ENCODE assay signal across 11 cellular contexts in genomic region chr22:44753189-44754042, GRCh38. TPM values are rescaled to one million over a fixed set of nuclear protein-coding genes. Genes with fewer than 3 reads are reported as not detected.
DNase-seq lines count a peak whose midpoint lies in the region; ATAC-seq and TF ChIP-seq lines count a peak whose summit lies in the region.
"Had no signal": no experiment of that assay in that cellular context is flagged by ENCODE, and none has a peak within 500 bp of the region (broad histone marks: within the 10 kb centered on the region; RNA-seq: fewer than 3 reads in every experiment).

No MANE protein-coding gene starts in this region.

- H3K56ac ChIP-seq in IMR-90 (ENCODE audit: extremely low read depth, insufficient read depth, low read length) = no peak overlapping the region

- no peak overlapping the region for H3K23ac ChIP-seq in IMR-90 (ENCODE audit: low read depth, low read length)

- H4K91ac ChIP-seq in IMR-90 (ENCODE audit: insufficient read depth, low read depth, low read length) = no peak overlapping the region

- TF ChIP-seq POLR2A in IMR-90 (IDR thresholded peaks at IDR 0.05; ENCODE audit: low read depth, low read length) = no peak

- 34% methylated on average over 3 of the region's 29 CpGs; no CpG with 5 or more reads in 1 of the 2 experiments for WGBS in IMR-90 (ENCODE audit: extremely low coverage in 2 of 2, insufficient read length in 1 of 2), 2 experiments
- WGBS in ectodermal cell, 2 experiments = 49 to 53% methylated on average over 29 of the region's 29 CpGs

- no peaks in the 10 kb centered on the region for H3K36me3 Mint-ChIP-seq in mesothelial cell of epicardium
- H3K36me3 Mint-ChIP-seq: activated CD8-positive, alpha-beta memory T cell treated with anti-CD3 and anti-CD28 coated beads, Interleukin-2, amount 10 ng/mL, durations not matched to agents 7 days and 5 days had no signal

- peak overlapping the region; percentile 83 for H3K4me3 Mint-ChIP-seq in mesothelial cell of epicardium
- H3K4me3 Mint-ChIP-seq: activated CD8-positive, alpha-beta memory T cell treated with anti-CD3 and anti-CD28 coated beads, Interleukin-2, amount 10 ng/mL, durations not matched to agents 7 days and 5 days had no signal

- no peak overlapping the region for H3K4ac ChIP-seq in IMR-90 (ENCODE audit: low read depth, low read length)

- no peaks in the 10 kb centered on the region for H3K27me3 Mint-ChIP-seq in mesothelial cell of epicardium (ENCODE audit: low read depth)

- H3K14ac ChIP-seq in IMR-90 (replicated peaks; ENCODE audit: low read depth, low read length) = no peak overlapping the region

- no peak overlapping the region for H2AK5ac ChIP-seq in IMR-90 (ENCODE audit: low read depth, low read length)

- H3K27ac Mint-ChIP-seq in mesothelial cell of epicardium = peak overlapping the region; percentile 100
- H3K27ac Mint-ChIP-seq: activated CD8-positive, alpha-beta memory T cell treated with anti-CD3 and anti-CD28 coated beads, Interleukin-2, amount 10 ng/mL, durations not matched to agents 7 days and 5 days had no signal

- no peak overlapping the region for H2BK20ac ChIP-seq in IMR-90 (ENCODE audit: low read depth, low read length)

- no peak overlapping the region for H2BK120ac ChIP-seq in IMR-90 (ENCODE audit: low read depth, low read length)

- no peak overlapping the region; the same call in 1 of the 2 replicates for H3K4me2 ChIP-seq in IMR-90 (ENCODE audit: low read depth, low read length)

- no peak overlapping the region for H2AFZ ChIP-seq in IMR-90 (replicated peaks; ENCODE audit: low read length, poor library complexity)

- peak overlapping the region; percentile 60 for H2AK9ac ChIP-seq in IMR-90 (replicated peaks; ENCODE audit: low read depth, low read length, poor library complexity)

- CTCF ChIA-PET in AG04449 (lab: Yijun Ruan, JAX) (interaction anchor here (0.9 to 1.6 kb wide), 3 partner anchors 17 to 69 kb away, joined by 3 to 7 read pairs (median 5); no protein-coding TSS in a partner anchor), IMR-90 (lab: Yijun Ruan, JAX) (no interaction called here)

- intact Hi-C loops in IMR-90 (cut with micrococcal nuclease) = no loop called here

- H3K9me3 ChIP-seq in IMR-90 (ENCODE audit: control insufficient read depth, insufficient read depth, low read length) (no peaks in the 10 kb centered on the region), ectodermal cell (ENCODE audit: control insufficient read depth, low read length) (no peaks in the 10 kb centered on the region)

- POLR2A ChIA-PET in AG04449 (lab: Yijun Ruan, JAX) (no interaction called here), IMR-90 (lab: Charles Lee; ENCODE audit: unreplicated experiment) (no interaction called here)

- no peaks in the 10 kb centered on the region for H3K9me3 Mint-ChIP-seq in mesothelial cell of epicardium

- H3K4me3 ChIP-seq in AG04449 (ENCODE audit: low read depth, low read length) (no peak overlapping the region), IMR-90 (ENCODE audit: insufficient read depth, low read depth, low read length) (no peak overlapping the region), ectodermal cell (ENCODE audit: insufficient read depth, low read depth, low read length) (peak overlapping the region; percentile 41)

- H3K27me3 ChIP-seq in IMR-90 (ENCODE audit: control insufficient read depth, insufficient read depth, low read length) = peaks cover 12% of the 10 kb centered on the region; the same call in 1 of the 2 replicates
- H3K27me3 ChIP-seq in ectodermal cell (ENCODE audit: control insufficient read depth, insufficient read depth, low read length, poor library complexity, severe bottlenecking) = peaks cover 30% of the 10 kb centered on the region

- no peak overlapping the region for H4K5ac ChIP-seq in IMR-90 (ENCODE audit: low read depth, low read length)

- TF ChIP-seq RAD21 in IMR-90 (IDR thresholded peaks at IDR 0.05; ENCODE audit: low read length) = no peak

- no TSS peak for BruUV-seq in IMR-90 (replicated peaks; lab: Mats Ljungman, UMichigan)

- no peaks in the 10 kb centered on the region for H3K9me1 ChIP-seq in IMR-90 (ENCODE audit: insufficient read depth, low read length)

- no peaks in the 10 kb centered on the region for H3K79me1 ChIP-seq in IMR-90 (ENCODE audit: low read depth in 1 of 2, low read length in 2 of 2)

- H2BK15ac ChIP-seq in IMR-90 (ENCODE audit: low read depth, low read length) = no peak overlapping the region

- no peak overlapping the region for H3K9ac ChIP-seq in IMR-90 (ENCODE audit: low read depth, low read length)

- H3K4me1 Mint-ChIP-seq in mesothelial cell of epicardium = peaks cover 51% of the 10 kb centered on the region
- H3K4me1 Mint-ChIP-seq: activated CD8-positive, alpha-beta memory T cell treated with anti-CD3 and anti-CD28 coated beads, Interleukin-2, amount 10 ng/mL, durations not matched to agents 7 days and 5 days had no signal

- H3K4me1 ChIP-seq in IMR-90 (ENCODE audit: control insufficient read depth, insufficient read depth, low read length) (peaks cover 7% of the 10 kb centered on the region; the same call in 1 of the 2 replicates), ectodermal cell (ENCODE audit: control insufficient read depth, insufficient read depth, low read length) (peaks cover 16% of the 10 kb centered on the region)

- H3K27ac ChIP-seq in IMR-90 (ENCODE audit: insufficient read depth, low read length) = no peak overlapping the region
- no peak overlapping the region for H3K27ac ChIP-seq in ectodermal cell (ENCODE audit: insufficient read depth, low read depth, low read length, poor library complexity, severe bottlenecking)

- ATAC-seq in IMR-90 (ENCODE audit: low read depth) = peak; percentile 28

- dilution Hi-C loops in IMR-90 (cut with HindIII; ENCODE audit: low sequenced_read_pairs, unreplicated experiment) = no loop called here

- TF ChIP-seq CTCF in AG04449 (IDR thresholded peaks at IDR 0.05; ENCODE audit: insufficient read depth, low read length, missing control alignments) (no peak), IMR-90 (conservative IDR thresholded peaks at IDR 0.05; ENCODE audit: low read depth, low read length) (no peak), mesothelial cell of epicardium (IDR thresholded peaks at IDR 0.05; ENCODE audit: unreplicated experiment) (no peak), GM20000 (IDR thresholded peaks at IDR 0.05; ENCODE audit: extremely low read depth, missing control alignments) (no peak)

- H3K18ac ChIP-seq in IMR-90 (ENCODE audit: low read depth, low read length) = no peak overlapping the region

- no peaks in the 10 kb centered on the region for H4K20me1 ChIP-seq in IMR-90 (ENCODE audit: insufficient read depth, low read length)

- in situ Hi-C loops in IMR-90 (cut with MboI; ENCODE audit: low sequenced_read_pairs) = no loop called here

- H3K36me3 ChIP-seq in IMR-90 (ENCODE audit: control insufficient read depth, insufficient read depth, low read length) (no peaks in the 10 kb centered on the region), ectodermal cell (ENCODE audit: control insufficient read depth, insufficient read depth, low read length) (no peaks in the 10 kb centered on the region)

- H4K8ac ChIP-seq in IMR-90 (ENCODE audit: low read depth in 2 of 2, low read length in 2 of 2) = no peak overlapping the region

- DNase-seq in AG04449 (ENCODE audit: low read depth, low spot score) (peak; percentile 47), IMR-90 (peak; percentile 81), mesothelial cell of epicardium (ENCODE audit: low spot score in 2 of 2, unreplicated experiment in 2 of 2) (peak in 1 of 2 experiments; percentile 70), NCI-H2081 (lab: John Stamatoyannopoulos, UW) (no peak), NCI-H1105 (lab: John Stamatoyannopoulos, UW) (no peak), NCI-H1930 (lab: John Stamatoyannopoulos, UW) (no peak), GM20000 (ENCODE audit: low spot score) (no peak)
- DNase-seq: activated CD8-positive, alpha-beta memory T cell treated with anti-CD3 and anti-CD28 coated beads, Interleukin-2, amount 10 ng/mL, durations not matched to agents 7 days and 5 days; HCEC 1CT; NCI-H2081 treated with DMSO at 0.1 percent for 48 hours had no signal

- H2BK5ac ChIP-seq in IMR-90 (ENCODE audit: low read depth, low read length, poor library complexity, severe bottlenecking) = no peak overlapping the region

TF ChIP-seq in IMR-90, 13 proteins besides CTCF, POLR2A, EP300 and RAD21 (continues in another document):
- TF ChIP-seq RCOR1 (IDR thresholded peaks at IDR 0.05; ENCODE audit: insufficient replicate concordance, low read length) (no peak), MAFK (IDR thresholded peaks at IDR 0.05; ENCODE audit: low read depth, low read length) (no peak), MXI1 (IDR thresholded peaks at IDR 0.05; ENCODE audit: borderline replicate concordance, low read depth, low read length) (no peak), SMC3 (IDR thresholded peaks at IDR 0.05; ENCODE audit: low read depth, low read length) (no peak), ELK1 (IDR thresholded peaks at IDR 0.05; ENCODE audit: borderline replicate concordance, low read depth, low read length) (no peak), BHLHE40 (IDR thresholded peaks at IDR 0.05; ENCODE audit: low read depth, low read length) (no peak), MAZ (IDR thresholded peaks at IDR 0.05; ENCODE audit: borderline replicate concordance, low read depth, low read length) (no peak)

RNA-seq across cellular contexts. Expression of gene ARHGAP8, which starts 1.0 kb away (rescaled TPM):
- total RNA-seq in IMR-90 (2012; rRNA removed) (0.18 and 0.28 TPM in 2 replicates), mesothelial cell of epicardium (161 to 172 TPM (median 166 TPM) in 3 replicates)
- polyA plus RNA-seq in IMR-90 (2012; rRNA removed) = 0.06 and 0.21 TPM in 2 replicates
- 0.11 and 0.17 TPM in 2 replicates for polyA plus RNA-seq in IMR-90 (2012; cell fraction: cytosol; rRNA removed)
- 0.78 and 0.85 TPM in 2 replicates for polyA plus RNA-seq in IMR-90 (2012; cell fraction: nucleus; rRNA removed; ENCODE audit: low replicate concordance)
- 3.7 TPM for polyA plus RNA-seq in ectodermal cell (2013, experiment 1 of 4)
- polyA plus RNA-seq in ectodermal cell (2013, experiment 2 of 4) = 5.4 TPM
- 3.4 TPM for polyA plus RNA-seq in ectodermal cell (2013, experiment 3 of 4)
- polyA plus RNA-seq in ectodermal cell (2013, experiment 4 of 4) = 4.7 TPM

RNA-seq across cellular contexts. Expression of gene PRR5, which starts 51.4 kb away (rescaled TPM):
- total RNA-seq in IMR-90 (2012; rRNA removed) (7.5 and 8.1 TPM in 2 replicates), mesothelial cell of epicardium (59.7 to 65.3 TPM (median 63.6 TPM) in 3 replicates)
- polyA plus RNA-seq in IMR-90 (2012; rRNA removed) = 23.1 and 24.3 TPM in 2 replicates
- polyA plus RNA-seq in IMR-90 (2012; cell fraction: cytosol; rRNA removed) = 17.7 and 39.4 TPM in 2 replicates
- polyA plus RNA-seq in IMR-90 (2012; cell fraction: nucleus; rRNA removed; ENCODE audit: low replicate concordance) = 39.7 and 77.7 TPM in 2 replicates
- polyA plus RNA-seq in ectodermal cell (2013, experiment 1 of 4) = 14.6 TPM
- polyA plus RNA-seq in ectodermal cell (2013, experiment 2 of 4) = 14.5 TPM
- 17.5 TPM for polyA plus RNA-seq in ectodermal cell (2013, experiment 3 of 4)
- 15.6 TPM for polyA plus RNA-seq in ectodermal cell (2013, experiment 4 of 4)

Comparison
In these comparisons a context has a peak if more than half of its experiments do, and no peak if none do; other contexts are left out.
1. DNase-seq: peak in AG04449 (single experiment) and IMR-90 (single experiment); none in NCI-H2081 (0 of 2), NCI-H1105 (single experiment), NCI-H1930 (0 of 2) and GM20000 (single experiment).
2. RNA of gene ARHGAP8, which starts 1.0 kb away (total RNA-seq): 161 to 172 TPM in mesothelial cell of epicardium; 0.18 to 0.28 TPM in IMR-90; every median in the first group is over 100 times any median in the second.